1 cellular context compared by ENCODE assay signal in genomic region chr3:129587061-129587460, GRCh38.
TF ChIP-seq lines count a peak whose summit lies in the region.

No MANE protein-coding gene starts in this region.

TF ChIP-seq in H1, 55 proteins besides CTCF, POLR2A, EP300 and RAD21 (continued from another document):
- no peak for TF ChIP-seq SIN3A (conservative IDR thresholded peaks at IDR 0.05 in 1 of 2, IDR thresholded peaks at IDR 0.05 in 1 of 2; ENCODE audit: low read depth in 1 of 2, low read length in 2 of 2)
- no peak for TF ChIP-seq FOSL1 (IDR thresholded peaks at IDR 0.05; ENCODE audit: insufficient read depth, low read depth, low read length)
- TF ChIP-seq BCL11A (IDR thresholded peaks at IDR 0.05; ENCODE audit: low read depth in 2 of 2, low read length in 2 of 2): no peak
- TF ChIP-seq NRF1 (IDR thresholded peaks at IDR 0.05; ENCODE audit: low read depth, low read length): no peak
- no peak for TF ChIP-seq CTBP2 (IDR thresholded peaks at IDR 0.05; ENCODE audit: borderline replicate concordance, insufficient read depth, insufficient read length, low read length)
- TF ChIP-seq CBX5 (IDR thresholded peaks at IDR 0.05; ENCODE audit: low read depth, low read length): no peak
- no peak for TF ChIP-seq KDM4A (IDR thresholded peaks at IDR 0.05; ENCODE audit: low read depth, low read length, severe bottlenecking)
- TF ChIP-seq TBP (IDR thresholded peaks at IDR 0.05; ENCODE audit: low read depth, low read length): no peak
- TF ChIP-seq SUZ12 (IDR thresholded peaks at IDR 0.05; ENCODE audit: low read length): no peak
- TF ChIP-seq TAF1 (IDR thresholded peaks at IDR 0.05; ENCODE audit: low read depth, low read length): no peak
- TF ChIP-seq CHD1 (IDR thresholded peaks at IDR 0.05; ENCODE audit: low read depth, low read length): no peak
- TF ChIP-seq CEBPB (IDR thresholded peaks at IDR 0.05; ENCODE audit: low read depth, low read length): no peak
- TF ChIP-seq TEAD4 (IDR thresholded peaks at IDR 0.05; ENCODE audit: low read depth, low read length): no peak
- no peak for TF ChIP-seq MAFK (IDR thresholded peaks at IDR 0.05; ENCODE audit: low read depth, low read length)
- no peak for TF ChIP-seq KDM5A (IDR thresholded peaks at IDR 0.05; ENCODE audit: low read length)
- TF ChIP-seq ATF3 (IDR thresholded peaks at IDR 0.05; ENCODE audit: insufficient read depth, low read depth, low read length): no peak
- no peak for TF ChIP-seq SP4 (IDR thresholded peaks at IDR 0.05; ENCODE audit: low read length)
